ENCODE assay signal across 23 cellular contexts in genomic region chr3:72659609-72660008, GRCh38.
DNase-seq lines count a peak whose midpoint lies in the region; ATAC-seq, FAIRE-seq and TF ChIP-seq lines count a peak whose summit lies in the region.
"Had no signal": no experiment of that assay in that cellular context is flagged by ENCODE, and none has a peak within 500 bp of the region (broad histone marks: within the 10 kb centered on the region; RNA-seq: fewer than 3 reads in every experiment).

No MANE protein-coding gene starts in this region.

- H3K36me3 Mint-ChIP-seq in brain: no peaks in the 10 kb centered on the region
- H3K36me3 Mint-ChIP-seq: IgD-negative memory B cell had no signal

- H3K9me3 Mint-ChIP-seq in brain: peaks cover 0 to 22% (median 1%) of the 10 kb centered on the region in 5 experiments
- H3K9me3 Mint-ChIP-seq: dendritic cell treated with granulocyte-macrophage colony-stimulating factor and Interleukin-4, amounts not matched to agents 40 ng/mL and 50 ng/mL, for 4 days; IgD-negative memory B cell had no signal

- no peak for TF ChIP-seq EP300 in A549 (IDR thresholded peaks at IDR 0.05)

- TF ChIP-seq CTCF in A549 (IDR thresholded peaks at IDR 0.05) (no peak), brain (conservative IDR thresholded peaks at IDR 0.05) (no peak), psoas muscle (IDR thresholded peaks at IDR 0.05) (no peak)

- intact Hi-C loops in psoas muscle (cut with DNase I): no loop called here

- WGBS in A549 (ENCODE audit: missing lambda C conversion rate): 43% methylated on average over 3 of the region's 3 CpGs
- WGBS in psoas muscle, 3 donors: 33 to 66% (median 45%) methylated on average over 3 of the region's 3 CpGs

- H3K4me3 Mint-ChIP-seq in brain: no peak overlapping the region
- H3K4me3 Mint-ChIP-seq: dendritic cell treated with granulocyte-macrophage colony-stimulating factor and Interleukin-4, amounts not matched to agents 40 ng/mL and 50 ng/mL, for 4 days; IgD-negative memory B cell had no signal

- no peak for FAIRE-seq in A549 (lab: Jason Lieb, UNC)
- FAIRE-seq: TTC549 had no signal

- POLR2A ChIA-PET in A549 (lab: Yijun Ruan, JAX): interaction anchor here (1.4 kb wide), 1 partner anchor 213 kb away, joined by 3 read pairs; the partner anchor contains the start of gene RYBP

- H3K4me1 Mint-ChIP-seq in brain: peaks cover 61% of the 10 kb centered on the region

- CTCF ChIA-PET in A549 (lab: Yijun Ruan, JAX): interaction anchor here (1.1 kb wide), 1 partner anchor 189 kb away, joined by 3 read pairs; no protein-coding TSS in a partner anchor

- H3K27me3 ChIP-seq in psoas muscle (ENCODE audit: insufficient read depth in 3 of 3, low read length in 2 of 3): peaks cover 0 to 18% (median 0%) of the 10 kb centered on the region in 3 donors

- TF ChIP-seq RAD21 in A549 (conservative IDR thresholded peaks at IDR 0.05 in 1 of 2, IDR thresholded peaks at IDR 0.05 in 1 of 2): no peak

- H3K27ac ChIP-seq in A549: peak overlapping the region in 1 of 2 experiments; percentile 78; a peak in 3 of 6 replicates
- H3K27ac ChIP-seq in psoas muscle: no peak overlapping the region
- H3K27ac ChIP-seq: gastroesophageal sphincter had no signal

- TF ChIP-seq POLR2A in A549 (IDR thresholded peaks at IDR 0.05; ENCODE audit: low read length): no peak

- no peaks in the 10 kb centered on the region for H3K27me3 Mint-ChIP-seq in brain

- H3K4me3 ChIP-seq in A549: no peak overlapping the region
- H3K4me3 ChIP-seq in psoas muscle: no peak overlapping the region
- H3K4me3 ChIP-seq: gastroesophageal sphincter, skin epidermis had no signal

- no peak for ATAC-seq in A549
- ATAC-seq in psoas muscle: no peak
- ATAC-seq in HG02763 (IDR thresholded peaks at IDR 0.05; ENCODE audit: unreplicated experiment): no peak
- no peak for ATAC-seq in HG03196 (IDR thresholded peaks at IDR 0.05; ENCODE audit: unreplicated experiment)
- ATAC-seq: gastroesophageal sphincter had no signal

- DNase-seq in A549 (ENCODE audit: low read depth in 1 of 2, low spot score in 1 of 2) (no peak), Daoy (ENCODE audit: low read depth) (peak; percentile 58), NCI-H2107 treated with DMSO at 0.1 percent for 48 hours (lab: John Stamatoyannopoulos, UW; ENCODE audit: unreplicated experiment) (peak; percentile 25), psoas muscle (no peak)
- no peak for DNase-seq in effector CD4-positive, alpha-beta T cell
- DNase-seq: activated CD4-positive, alpha-beta T cell treated with anti-CD3 and anti-CD28 coated beads, Interleukin-2, amount 50 U/mL, for 4 hours; activated naive CD4-positive, alpha-beta T cell treated with anti-CD3 and anti-CD28 coated beads, Interleukin-2, amount 50 U/mL, for 16 hours; activated T-cell treated with anti-CD3 and anti-CD28 coated beads for 4 hours; AML-193; erythroblast; NCI-H1048; posterior cingulate gyrus; RPMI8226; stimulated activated CD4-positive, alpha-beta T cell treated with anti-CD3 and anti-CD28 coated beads, Interleukin-4, amount 100 ng/mL, for 24 hours; SW 1271 had no signal

- H3K4me1 ChIP-seq in A549 (peaks cover 26% of the 10 kb centered on the region), psoas muscle (peaks cover 10% of the 10 kb centered on the region)

- H3K27ac Mint-ChIP-seq in brain: peak overlapping the region in 4 of 5 experiments; percentile 9 to 81 (median 30)
- H3K27ac Mint-ChIP-seq: dendritic cell treated with granulocyte-macrophage colony-stimulating factor and Interleukin-4, amounts not matched to agents 40 ng/mL and 50 ng/mL, for 4 days; IgD-negative memory B cell had no signal

- H3K9me3 ChIP-seq in A549 (no peaks in the 10 kb centered on the region), psoas muscle (no peaks in the 10 kb centered on the region)
- H3K9me3 ChIP-seq: gastroesophageal sphincter had no signal

- H3K4me2 ChIP-seq in A549: peak overlapping the region; percentile 57; the same call in 2 of the 3 replicates

- H3K36me3 ChIP-seq in psoas muscle (ENCODE audit: insufficient read depth in 1 of 2, low read depth in 1 of 2): no peaks in the 10 kb centered on the region
- H3K36me3 ChIP-seq: gastroesophageal sphincter had no signal

TF ChIP-seq in A549, 52 proteins besides CTCF, POLR2A, EP300 and RAD21:
- TF ChIP-seq FOXS1 (CRISPR knock-in tag; IDR thresholded peaks at IDR 0.05) (no peak), HDAC2 (IDR thresholded peaks at IDR 0.05) (no peak), PHF8 (IDR thresholded peaks at IDR 0.05; ENCODE audit: borderline replicate concordance, low read depth) (no peak), CBX8 (IDR thresholded peaks at IDR 0.05) (no peak), PBX3 (IDR thresholded peaks at IDR 0.05) (no peak), NPAS2 (CRISPR knock-in tag; IDR thresholded peaks at IDR 0.05; ENCODE audit: borderline replicate concordance) (no peak), HOXA7 (CRISPR knock-in tag; IDR thresholded peaks at IDR 0.05) (no peak), EHF (CRISPR knock-in tag; IDR thresholded peaks at IDR 0.05) (no peak), ATOH8 (CRISPR knock-in tag; IDR thresholded peaks at IDR 0.05; ENCODE audit: low read depth) (no peak), REST (IDR thresholded peaks at IDR 0.05) (no peak), RCOR1 (IDR thresholded peaks at IDR 0.05; ENCODE audit: low read depth, low read length) (no peak), KDM1A (IDR thresholded peaks at IDR 0.05; ENCODE audit: low read depth) (no peak), RFX5 (IDR thresholded peaks at IDR 0.05) (no peak), ZFP36 (IDR thresholded peaks at IDR 0.05; ENCODE audit: borderline replicate concordance, partially characterized antibody) (no peak), HEYL (CRISPR knock-in tag; IDR thresholded peaks at IDR 0.05) (no peak), JUN (IDR thresholded peaks at IDR 0.05) (no peak), KDM5A (IDR thresholded peaks at IDR 0.05) (no peak)
- TF ChIP-seq, protein P1, sequence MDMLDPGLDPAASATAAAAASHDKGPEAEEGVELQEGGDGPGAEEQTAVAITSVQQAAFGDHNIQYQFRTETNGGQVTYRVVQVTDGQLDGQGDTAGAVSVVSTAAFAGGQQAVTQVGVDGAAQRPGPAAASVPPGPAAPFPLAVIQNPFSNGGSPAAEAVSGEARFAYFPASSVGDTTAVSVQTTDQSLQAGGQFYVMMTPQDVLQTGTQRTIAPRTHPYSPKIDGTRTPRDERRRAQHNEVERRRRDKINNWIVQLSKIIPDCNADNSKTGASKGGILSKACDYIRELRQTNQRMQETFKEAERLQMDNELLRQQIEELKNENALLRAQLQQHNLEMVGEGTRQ (IDR thresholded peaks at IDR 0.05): no peak

Comparison
In these comparisons a context has a peak if more than half of its experiments do, and no peak if none do; other contexts are left out.
1. DNase-seq: peak in Daoy (single experiment) and NCI-H2107 treated with DMSO at 0.1 percent for 48 hours (single experiment); none in A549 (0 of 2), effector CD4-positive, alpha-beta T cell (single experiment) and psoas muscle (0 of 2).